8 cellular contexts compared by ENCODE assay signal in genomic region chr3:47825590-47825989, GRCh38. TPM values are rescaled to one million over a fixed set of nuclear protein-coding genes. Genes with fewer than 3 reads are reported as not detected.
DNase-seq lines count a peak whose midpoint lies in the region; ATAC-seq and TF ChIP-seq lines count a peak whose summit lies in the region.

No MANE protein-coding gene starts in this region.

- H3K27me3 ChIP-seq in stomach, result no peaks in the 10 kb centered on the region

- no peak for TF ChIP-seq CTCF in stomach (IDR thresholded peaks at IDR 0.05)

- peaks cover 16 to 31% (median 30%) of the 10 kb centered on the region in 4 donors for H3K4me1 ChIP-seq in stomach

- peak overlapping the region; percentile 89 for H3K4me3 Mint-ChIP-seq in activated CD8-positive, alpha-beta T cell treated with anti-CD3 and anti-CD28 coated beads, Interleukin-2, amount 10 ng/mL, durations not matched to agents 7 days and 5 days

- H3K9me3 ChIP-seq in iPS-18c (ENCODE audit: control insufficient read depth, insufficient read depth, low read length), result no peaks in the 10 kb centered on the region
- no peaks in the 10 kb centered on the region for H3K9me3 ChIP-seq in stomach

- POLR2A ChIA-PET in activated CD8-positive, alpha-beta T cell treated with anti-CD3 and anti-CD28 coated beads, Interleukin-2, amount 10 ng/mL, durations not matched to agents 7 days and 5 days (lab: Charles Lee), result interaction anchor here (0.6 to 2.0 kb wide), 6 partner anchors 11 to 362 kb away, joined by 3 to 5 read pairs (median 4); partner anchors contain the start of genes CDC25A and DHX30

- H3K4me3 ChIP-seq in iPS-18c (ENCODE audit: insufficient read depth, low read depth, low read length) (peak overlapping the region; percentile 94), stomach (peak overlapping the region; percentile 66 to 99 (median 96))

- TF ChIP-seq EP300 in stomach (IDR thresholded peaks at IDR 0.05), result no peak

- no peak for TF ChIP-seq POLR2A in stomach (IDR thresholded peaks at IDR 0.05)

- DNase-seq in NCI-H1417 (lab: John Stamatoyannopoulos, UW) (peak in 2 of 3 experiments; percentile 15 to 22), NCI-H1417 treated with DMSO at 0.1 percent for 48 hours (lab: John Stamatoyannopoulos, UW) (no peak), stomach (no peak), DMS53 treated with DMSO at 0.1 percent for 48 hours (lab: John Stamatoyannopoulos, UW; ENCODE audit: unreplicated experiment) (no peak)
- DNase-seq in activated CD8-positive, alpha-beta T cell treated with anti-CD3 and anti-CD28 coated beads, Interleukin-2, amount 10 ng/mL, durations not matched to agents 7 days and 5 days, result no peak

- no peaks in the 10 kb centered on the region for H3K9me3 Mint-ChIP-seq in activated CD8-positive, alpha-beta T cell treated with anti-CD3 and anti-CD28 coated beads, Interleukin-2, amount 10 ng/mL, durations not matched to agents 7 days and 5 days (ENCODE audit: insufficient read depth)

- H3K27ac Mint-ChIP-seq in activated CD8-positive, alpha-beta T cell treated with anti-CD3 and anti-CD28 coated beads, Interleukin-2, amount 10 ng/mL, durations not matched to agents 7 days and 5 days, result peak overlapping the region; percentile 81

- WGBS in stomach, 5 donors, result 12 to 25% (median 14%) methylated on average over 7 of the region's 7 CpGs

- H3K27me3 Mint-ChIP-seq in activated CD8-positive, alpha-beta T cell treated with anti-CD3 and anti-CD28 coated beads, Interleukin-2, amount 10 ng/mL, durations not matched to agents 7 days and 5 days (ENCODE audit: low read depth), result no peaks in the 10 kb centered on the region

- no peak for ATAC-seq in activated CD8-positive, alpha-beta T cell treated with anti-CD3 and anti-CD28 coated beads, Interleukin-2, amount 10 ng/mL, durations not matched to agents 7 days and 5 days
- ATAC-seq in GM21737 (IDR thresholded peaks at IDR 0.05; ENCODE audit: unreplicated experiment) (no peak), HG02981 (IDR thresholded peaks at IDR 0.05; ENCODE audit: unreplicated experiment) (no peak)

- intact Hi-C loops in stomach (cut with DNase I; ENCODE audit: low total_unique reads), result no loop called here

- H3K36me3 Mint-ChIP-seq in activated CD8-positive, alpha-beta T cell treated with anti-CD3 and anti-CD28 coated beads, Interleukin-2, amount 10 ng/mL, durations not matched to agents 7 days and 5 days (ENCODE audit: low read depth), result peaks cover 40% of the 10 kb centered on the region

- H3K36me3 ChIP-seq in stomach, result peaks cover 33 to 60% (median 55%) of the 10 kb centered on the region in 4 donors

- peaks cover 34% of the 10 kb centered on the region for H3K4me1 Mint-ChIP-seq in activated CD8-positive, alpha-beta T cell treated with anti-CD3 and anti-CD28 coated beads, Interleukin-2, amount 10 ng/mL, durations not matched to agents 7 days and 5 days (ENCODE audit: low read depth)

- CTCF ChIA-PET in activated CD8-positive, alpha-beta T cell treated with anti-CD3 and anti-CD28 coated beads, Interleukin-2, amount 10 ng/mL, durations not matched to agents 7 days and 5 days (lab: Charles Lee), result interaction anchor here (0.7 to 5.1 kb wide), 33 partner anchors 9 to 404 kb away, joined by 3 to 45 read pairs (median 5); partner anchors contain the start of gene DHX30

- H3K27ac ChIP-seq in stomach, result peak overlapping the region; percentile 79 to 91 (median 87)

RNA-seq across cellular contexts. Expression of gene DHX30, which starts 22.7 kb away (rescaled TPM):
- total RNA-seq in activated CD8-positive, alpha-beta T cell treated with anti-CD3 and anti-CD28 coated beads, Interleukin-2, amount 10 ng/mL, durations not matched to agents 7 days and 5 days, result 10 to 100 TPM; 72.8 to 75.7 TPM
- total RNA-seq in stomach, result 10 to 100 TPM; 40.8 to 56.2 (median 50.1) TPM
- polyA plus RNA-seq in stomach, result 10 to 100 TPM; 22.6 to 34.0 (median 26.2) TPM

RNA-seq across cellular contexts. Expression of gene SMARCC1, which starts 43.9 kb away (rescaled TPM):
- total RNA-seq in activated CD8-positive, alpha-beta T cell treated with anti-CD3 and anti-CD28 coated beads, Interleukin-2, amount 10 ng/mL, durations not matched to agents 7 days and 5 days, result 10 to 100 TPM; 76.4 to 98.1 TPM
- 10 to 100 TPM; 19.8 to 64.3 (median 50.4) TPM for total RNA-seq in stomach
- 10 to 100 TPM in 2 of 3 donors, 1 to 10 TPM in 1; 8.6 to 18.0 (median 16.7) TPM for polyA plus RNA-seq in stomach

Comparison
In these comparisons a context has a peak if more than half of its experiments do, and no peak if none do; other contexts are left out.
1. DNase-seq: peak in NCI-H1417 (2 of 3); none in NCI-H1417 treated with DMSO at 0.1 percent for 48 hours (single experiment), activated CD8-positive, alpha-beta T cell treated with anti-CD3 and anti-CD28 coated beads, Interleukin-2, amount 10 ng/mL, durations not matched to agents 7 days and 5 days (single experiment), stomach (single experiment) and DMS53 treated with DMSO at 0.1 percent for 48 hours (single experiment).